Comparison of ENCODE assay signal across 2 cellular contexts in genomic region chr10:63641799-63642198, GRCh38.
TF ChIP-seq lines count a peak whose summit lies in the region.

No MANE protein-coding gene starts in this region.

TF ChIP-seq in HEK293, 187 proteins besides CTCF, POLR2A, EP300 and RAD21 (continued from another document):
- no peak for TF ChIP-seq ZNF18 (tag by site-specific recombination; IDR thresholded peaks at IDR 0.05)
- no peak for TF ChIP-seq ZSCAN30 (tag by site-specific recombination; IDR thresholded peaks at IDR 0.05)
- peak; percentile 64 for TF ChIP-seq SCRT2 (tag by site-specific recombination; IDR thresholded peaks at IDR 0.05)
- TF ChIP-seq WT1 (tag by site-specific recombination; IDR thresholded peaks at IDR 0.05): no peak
- no peak for TF ChIP-seq ZNF629 (tag by site-specific recombination; IDR thresholded peaks at IDR 0.05)
- TF ChIP-seq ZNF791 (tag by site-specific recombination; IDR thresholded peaks at IDR 0.05): no peak
- peak; percentile 78 for TF ChIP-seq ZNF366 (tag by site-specific recombination; conservative IDR thresholded peaks at IDR 0.05)
- no peak for TF ChIP-seq ZNF112 (tag by site-specific recombination; IDR thresholded peaks at IDR 0.05)

TF ChIP-seq in K562, 482 proteins besides CTCF, POLR2A, EP300 and RAD21 (continued from another document):
- no peak for TF ChIP-seq E2F5 (CRISPR knock-in tag; IDR thresholded peaks at IDR 0.05)
- TF ChIP-seq ZNF311 (CRISPR knock-in tag; IDR thresholded peaks at IDR 0.05): no peak
- TF ChIP-seq CSDE1 (IDR thresholded peaks at IDR 0.05): no peak
- TF ChIP-seq ZNF785 (CRISPR knock-in tag; IDR thresholded peaks at IDR 0.05): no peak
